Comparison of ENCODE assay signal across 11 cellular contexts in genomic region chr11:120532511-120533196, GRCh38. TPM values are rescaled to one million over a fixed set of nuclear protein-coding genes. Genes with fewer than 3 reads are reported as not detected.
DNase-seq lines count a peak whose midpoint lies in the region; ATAC-seq and TF ChIP-seq lines count a peak whose summit lies in the region.
"Had no signal": no experiment of that assay in that cellular context is flagged by ENCODE, and none has a peak within 500 bp of the region (broad histone marks: within the 10 kb centered on the region; RNA-seq: fewer than 3 reads in every experiment).

No MANE protein-coding gene starts in this region.

- ATAC-seq in HG03378 (IDR thresholded peaks at IDR 0.05; ENCODE audit: unreplicated experiment), result no peak

- no peak overlapping the region for H3K4me3 ChIP-seq in fibroblast of the aortic adventitia (ENCODE audit: low read depth, low read length)

- no peak for TF ChIP-seq CTCF in fibroblast of the aortic adventitia (IDR thresholded peaks at IDR 0.05; ENCODE audit: insufficient read depth, low read length)

- peak; percentile 42 for DNase-seq in ELF-1 (ENCODE audit: low read depth, low spot score)
- peak; percentile 17 for DNase-seq in OCI-M1 (lab: John Stamatoyannopoulos, UW)
- DNase-seq in fibroblast of the aortic adventitia (ENCODE audit: low read depth), result peak; percentile 56
- DNase-seq in stromal cell of bone marrow (ENCODE audit: low read depth), result peak; percentile 66
- DNase-seq in D341Med (ENCODE audit: low spot score), result no peak
- no peak for DNase-seq in hepatic stellate cell (ENCODE audit: low spot score)
- DNase-seq: islet precursor cell, Kasumi-1, retina had no signal

RNA-seq across cellular contexts. Expression of gene GRIK4, which starts 21.1 kb away (rescaled TPM):
- total RNA-seq in fibroblast of the aortic adventitia (ENCODE audit: low replicate concordance), result not detected in 2 replicates
- total RNA-seq: SK-MEL-5 had no signal

Comparison
In these comparisons a context has a peak if more than half of its experiments do, and no peak if none do; other contexts are left out.
1. DNase-seq: peak in ELF-1 (single experiment), OCI-M1 (single experiment), fibroblast of the aortic adventitia (single experiment) and stromal cell of bone marrow (single experiment); none in D341Med (single experiment) and hepatic stellate cell (single experiment).